ENCODE assay signal across 8 cellular contexts in genomic region chr3:189961525-189962161, GRCh38.
A peak's percentile ranks its signal among the peaks of the same experiment; 100 is the strongest.
DNase-seq lines count a peak whose midpoint lies in the region; ATAC-seq and TF ChIP-seq lines count a peak whose summit lies in the region.

No MANE protein-coding gene starts in this region.

- peak; percentile 95 for TF ChIP-seq CTCF in CD4-positive, alpha-beta T cell (IDR thresholded peaks at IDR 0.05)

- peaks cover 7% of the 10 kb centered on the region for H3K4me1 Mint-ChIP-seq in CD4-positive, alpha-beta T cell (ENCODE audit: low read depth)

- H3K4me3 Mint-ChIP-seq in CD4-positive, alpha-beta T cell = no peak overlapping the region

- H3K9me3 Mint-ChIP-seq in CD4-positive, alpha-beta T cell = no peaks in the 10 kb centered on the region

- no peaks in the 10 kb centered on the region for H3K36me3 Mint-ChIP-seq in CD4-positive, alpha-beta T cell (ENCODE audit: low read depth)

- POLR2A ChIA-PET in CD4-positive, alpha-beta T cell (lab: Charles Lee) = interaction anchor here (0.7 to 1.5 kb wide), 2 partner anchors 9 to 177 kb away, joined by 3 to 5 read pairs; no protein-coding TSS in a partner anchor

- H3K9me3 ChIP-seq in CD4-positive, alpha-beta T cell (ENCODE audit: control insufficient read depth, low read length) = no peaks in the 10 kb centered on the region

- ATAC-seq in CD4-positive, alpha-beta T cell (ENCODE audit: poor library complexity) = peak; percentile 80
- ATAC-seq in GM19455 (IDR thresholded peaks at IDR 0.05; ENCODE audit: unreplicated experiment) (peak; percentile 76), HG03575 (IDR thresholded peaks at IDR 0.05; ENCODE audit: extremely low read depth, insufficient number of reproducible peaks, low FRiP score, unreplicated experiment) (peak; percentile 46)

- intact Hi-C loops in CD4-positive, alpha-beta T cell (cut with DNase I, micrococcal nuclease) = loop anchor here (5.0 to 10.0 kb wide), 3 partner anchors 233 to 463 kb away; no protein-coding TSS in a partner anchor

- CTCF ChIA-PET in CD4-positive, alpha-beta T cell (lab: Charles Lee) = interaction anchor here (0.7 to 1.8 kb wide), 10 partner anchors 9 to 689 kb away, joined by 3 to 11 read pairs (median 3); partner anchors contain the start of gene CLDN1

- H3K27ac Mint-ChIP-seq in CD4-positive, alpha-beta T cell = no peak overlapping the region

- H3K27me3 Mint-ChIP-seq in CD4-positive, alpha-beta T cell = peaks cover 22% of the 10 kb centered on the region

- peak; percentile 32 to 71 (median 49) for DNase-seq in CD4-positive, alpha-beta T cell
- peak; percentile 63 for DNase-seq in NCI-H748 (lab: John Stamatoyannopoulos, UW; ENCODE audit: unreplicated experiment)
- DNase-seq in activated CD4-positive, alpha-beta T cell treated with anti-CD3 and anti-CD28 coated beads, Interleukin-2, amount 50 U/mL, for 24 hours (ENCODE audit: low read depth in 1 of 2, low spot score in 1 of 2) = peak; percentile 51 to 70
- peak; percentile 80 for DNase-seq in ecto neural progenitor cell (ENCODE audit: low spot score)
- DNase-seq in lung microvascular endothelial cell (ENCODE audit: low read depth in 2 of 2) = peak; percentile 85 to 93
- DNase-seq in stimulated activated CD8-positive, alpha-beta memory T cell treated with anti-CD3 and anti-CD28 coated beads, Interleukin-15, amount 100 ng/mL, for 24 hours (ENCODE audit: low read depth) = peak; percentile 51

- H3K27ac ChIP-seq in CD4-positive, alpha-beta T cell (ENCODE audit: low read depth, low read length) = no peak overlapping the region

- no peaks in the 10 kb centered on the region for H3K27me3 ChIP-seq in CD4-positive, alpha-beta T cell (ENCODE audit: control insufficient read depth, insufficient read depth, low read length)
